In the genomic region with DNA sequence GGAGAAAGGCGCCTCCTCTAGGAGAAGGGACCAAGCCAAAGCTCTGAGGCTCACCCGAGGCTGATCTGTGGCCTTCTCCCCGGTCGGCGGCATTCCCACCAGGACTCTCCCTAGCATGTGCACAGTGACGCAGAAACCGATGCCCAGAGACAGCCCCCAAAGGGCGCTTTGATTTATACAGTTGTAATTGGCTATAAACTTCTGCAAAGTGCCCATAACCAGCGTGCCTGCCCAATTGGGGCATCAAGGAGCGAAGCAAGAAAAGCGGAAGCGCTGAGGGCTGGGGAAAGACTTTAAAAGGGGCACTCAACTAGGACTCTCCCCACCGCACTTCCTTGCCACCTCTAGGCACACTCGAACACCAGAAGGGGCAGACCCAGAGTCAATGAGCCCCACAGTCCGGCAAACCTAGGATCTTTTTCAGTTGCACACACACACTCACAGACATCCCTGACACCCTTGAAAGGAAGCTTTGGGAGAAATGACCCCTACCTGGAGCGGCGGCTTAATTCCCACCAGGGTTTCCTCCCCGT, we compare ENCODE assay signal across 14 cellular contexts. TPM values are rescaled to one million over a fixed set of nuclear protein-coding genes. Genes with fewer than 3 reads are reported as not detected.
DNase-seq lines count a peak whose midpoint lies in the region; ATAC-seq, FAIRE-seq and TF ChIP-seq lines count a peak whose summit lies in the region.
"Had no signal": no experiment of that assay in that cellular context is flagged by ENCODE, and none has a peak within 500 bp of the region (broad histone marks: within the 10 kb centered on the region; RNA-seq: fewer than 3 reads in every experiment).

No MANE protein-coding gene starts in this region.

- H3K27me3 ChIP-seq in small intestine (ENCODE audit: control insufficient read depth in 2 of 2, insufficient read depth in 2 of 2, low read length in 2 of 2): peaks cover 0 to 49% of the 10 kb centered on the region in 2 donors

- no peak overlapping the region for H3K4me3 Mint-ChIP-seq in activated CD4-positive, alpha-beta T cell treated with anti-CD3 and anti-CD28 coated beads, Interleukin-2, amount 10 ng/mL, durations not matched to agents 24 days and 14 days
- peak overlapping the region; percentile 73 for H3K4me3 Mint-ChIP-seq in glutamatergic neuron (ENCODE audit: unreplicated experiment)

- H3K9me3 ChIP-seq in small intestine (ENCODE audit: control insufficient read depth, low read depth): no peaks in the 10 kb centered on the region
- H3K9me3 ChIP-seq: suprapubic skin had no signal

- H3K9me3 Mint-ChIP-seq in activated CD4-positive, alpha-beta T cell treated with anti-CD3 and anti-CD28 coated beads, Interleukin-2, amount 10 ng/mL, durations not matched to agents 24 days and 14 days: peaks cover 3% of the 10 kb centered on the region
- H3K9me3 Mint-ChIP-seq in glutamatergic neuron (ENCODE audit: unreplicated experiment): peaks cover 20% of the 10 kb centered on the region
- H3K9me3 Mint-ChIP-seq: activated CD4-positive, alpha-beta memory T cell treated with anti-CD3 and anti-CD28 coated beads, Interleukin-2, amount 10 ng/mL, durations not matched to agents 7 days and 5 days had no signal

- intact Hi-C loops in activated CD4-positive, alpha-beta T cell treated with anti-CD3 and anti-CD28 coated beads, Interleukin-2, amount 10 ng/mL, durations not matched to agents 24 days and 14 days (cut with micrococcal nuclease): loop anchor here (1.0 to 2.0 kb wide), 2 partner anchors 45 to 174 kb away; partner anchors contain the start of gene GSX1

- peaks cover 0 to under 1% of the 10 kb centered on the region in 2 donors for H3K4me1 ChIP-seq in small intestine (ENCODE audit: control insufficient read depth in 2 of 2, insufficient read depth in 1 of 2, low read depth in 1 of 2, low read length in 1 of 2)

- WGBS in small intestine, 3 donors: 1 to 6% (median 1%) methylated on average over 18 of the region's 18 CpGs

- ATAC-seq in GM18873 (IDR thresholded peaks at IDR 0.05; ENCODE audit: low FRiP score, unreplicated experiment): no peak
- ATAC-seq in GM18502 (IDR thresholded peaks at IDR 0.05; ENCODE audit: poor library complexity, unreplicated experiment): no peak

- H3K36me3 ChIP-seq in small intestine (ENCODE audit: control insufficient read depth in 2 of 2, insufficient read depth in 2 of 2, low read length in 2 of 2): peaks cover 0 to 4% of the 10 kb centered on the region in 2 donors
- H3K36me3 ChIP-seq: suprapubic skin had no signal

- DNase-seq in activated CD4-positive, alpha-beta T cell treated with anti-CD3 and anti-CD28 coated beads, Interleukin-2, amount 10 ng/mL, durations not matched to agents 24 days and 14 days: no peak
- DNase-seq in activated CD4-positive, alpha-beta T cell treated with anti-CD3 and anti-CD28 coated beads for 1 hour: no peak
- DNase-seq in NCI-H526 treated with DMSO at 0.1 percent for 48 hours (lab: John Stamatoyannopoulos, UW) (peak; percentile 30), glutamatergic neuron (no peak), small intestine (peak; percentile 51), OCI-M1 (lab: John Stamatoyannopoulos, UW) (no peak)
- DNase-seq: activated CD4-positive, alpha-beta memory T cell treated with anti-CD3 and anti-CD28 coated beads, Interleukin-2, amount 10 ng/mL, durations not matched to agents 7 days and 5 days; DMS79; effector CD4-positive, alpha-beta T cell had no signal

- H3K4me1 Mint-ChIP-seq in activated CD4-positive, alpha-beta T cell treated with anti-CD3 and anti-CD28 coated beads, Interleukin-2, amount 10 ng/mL, durations not matched to agents 24 days and 14 days: peaks cover 4% of the 10 kb centered on the region
- peaks cover 10% of the 10 kb centered on the region for H3K4me1 Mint-ChIP-seq in glutamatergic neuron (ENCODE audit: low read depth, unreplicated experiment)

- TF ChIP-seq CTCF in glutamatergic neuron (IDR thresholded peaks at IDR 0.05; ENCODE audit: partially characterized antibody, unreplicated experiment): no peak

- peak overlapping the region; percentile 90 to 97 for H3K27ac ChIP-seq in small intestine (ENCODE audit: low read depth in 1 of 2, low read length in 1 of 2)
- H3K27ac ChIP-seq: SK-N-MC, suprapubic skin had no signal

- peaks cover 77% of the 10 kb centered on the region for H3K27me3 Mint-ChIP-seq in activated CD4-positive, alpha-beta T cell treated with anti-CD3 and anti-CD28 coated beads, Interleukin-2, amount 10 ng/mL, durations not matched to agents 24 days and 14 days
- peaks cover 43% of the 10 kb centered on the region for H3K27me3 Mint-ChIP-seq in glutamatergic neuron (ENCODE audit: unreplicated experiment)

- H3K36me3 Mint-ChIP-seq in activated CD4-positive, alpha-beta T cell treated with anti-CD3 and anti-CD28 coated beads, Interleukin-2, amount 10 ng/mL, durations not matched to agents 24 days and 14 days (ENCODE audit: low read depth): peaks cover 2% of the 10 kb centered on the region
- no peaks in the 10 kb centered on the region for H3K36me3 Mint-ChIP-seq in glutamatergic neuron (ENCODE audit: unreplicated experiment)

- no peak for FAIRE-seq in small intestine (lab: Jason Lieb, UNC)

- H3K27ac Mint-ChIP-seq in activated CD4-positive, alpha-beta T cell treated with anti-CD3 and anti-CD28 coated beads, Interleukin-2, amount 10 ng/mL, durations not matched to agents 24 days and 14 days: peak overlapping the region; percentile 75
- no peak overlapping the region for H3K27ac Mint-ChIP-seq in glutamatergic neuron (ENCODE audit: unreplicated experiment)

- H3K4me3 ChIP-seq in small intestine (ENCODE audit: low read depth in 1 of 2, low read length in 2 of 2): peak overlapping the region; percentile 78 to 89

RNA-seq across cellular contexts. Expression of gene CDX2, which starts 1.8 kb away (rescaled TPM):
- total RNA-seq in activated CD4-positive, alpha-beta T cell treated with anti-CD3 and anti-CD28 coated beads, Interleukin-2, amount 10 ng/mL, durations not matched to agents 24 days and 14 days: not detected in 2 replicates
- 1.1 TPM for total RNA-seq in glutamatergic neuron (ENCODE audit: unreplicated experiment)
- polyA plus RNA-seq in small intestine: 10 to 100 TPM; 66.2 to 94.2 (median 92.5) TPM
- total RNA-seq: activated CD4-positive, alpha-beta memory T cell treated with anti-CD3 and anti-CD28 coated beads, Interleukin-2, amount 10 ng/mL, durations not matched to agents 7 days and 5 days; liver; suprapubic skin had no signal
- polyA plus RNA-seq: liver had no signal

RNA-seq across cellular contexts. Expression of gene URAD, which starts 21.2 kb away (rescaled TPM):
- not detected in 2 replicates for total RNA-seq in activated CD4-positive, alpha-beta T cell treated with anti-CD3 and anti-CD28 coated beads, Interleukin-2, amount 10 ng/mL, durations not matched to agents 24 days and 14 days
- not detected for total RNA-seq in glutamatergic neuron (ENCODE audit: unreplicated experiment)
- 10 to 100 TPM; 12.5 to 51.3 (median 16.8) TPM for polyA plus RNA-seq in small intestine
- total RNA-seq: activated CD4-positive, alpha-beta memory T cell treated with anti-CD3 and anti-CD28 coated beads, Interleukin-2, amount 10 ng/mL, durations not matched to agents 7 days and 5 days; liver; suprapubic skin had no signal
- polyA plus RNA-seq: liver had no signal

RNA-seq across cellular contexts. Expression of gene PDX1, which starts 47.5 kb away (rescaled TPM):
- total RNA-seq in activated CD4-positive, alpha-beta T cell treated with anti-CD3 and anti-CD28 coated beads, Interleukin-2, amount 10 ng/mL, durations not matched to agents 24 days and 14 days: not detected in 2 replicates
- not detected for total RNA-seq in glutamatergic neuron (ENCODE audit: unreplicated experiment)
- 10 to 100 TPM; 18.8 to 47.6 (median 43.8) TPM for polyA plus RNA-seq in small intestine
- total RNA-seq: activated CD4-positive, alpha-beta memory T cell treated with anti-CD3 and anti-CD28 coated beads, Interleukin-2, amount 10 ng/mL, durations not matched to agents 7 days and 5 days; suprapubic skin had no signal

Comparison
In these comparisons a context has a peak if more than half of its experiments do, and no peak if none do; other contexts are left out.
1. DNase-seq: peak in NCI-H526 treated with DMSO at 0.1 percent for 48 hours (single experiment) and small intestine (single experiment); none in activated CD4-positive, alpha-beta T cell treated with anti-CD3 and anti-CD28 coated beads, Interleukin-2, amount 10 ng/mL, durations not matched to agents 24 days and 14 days (single experiment), activated CD4-positive, alpha-beta T cell treated with anti-CD3 and anti-CD28 coated beads for 1 hour (single experiment), glutamatergic neuron (single experiment) and OCI-M1 (single experiment).